ENCODE assay signal across 8 cellular contexts in the genomic region with DNA sequence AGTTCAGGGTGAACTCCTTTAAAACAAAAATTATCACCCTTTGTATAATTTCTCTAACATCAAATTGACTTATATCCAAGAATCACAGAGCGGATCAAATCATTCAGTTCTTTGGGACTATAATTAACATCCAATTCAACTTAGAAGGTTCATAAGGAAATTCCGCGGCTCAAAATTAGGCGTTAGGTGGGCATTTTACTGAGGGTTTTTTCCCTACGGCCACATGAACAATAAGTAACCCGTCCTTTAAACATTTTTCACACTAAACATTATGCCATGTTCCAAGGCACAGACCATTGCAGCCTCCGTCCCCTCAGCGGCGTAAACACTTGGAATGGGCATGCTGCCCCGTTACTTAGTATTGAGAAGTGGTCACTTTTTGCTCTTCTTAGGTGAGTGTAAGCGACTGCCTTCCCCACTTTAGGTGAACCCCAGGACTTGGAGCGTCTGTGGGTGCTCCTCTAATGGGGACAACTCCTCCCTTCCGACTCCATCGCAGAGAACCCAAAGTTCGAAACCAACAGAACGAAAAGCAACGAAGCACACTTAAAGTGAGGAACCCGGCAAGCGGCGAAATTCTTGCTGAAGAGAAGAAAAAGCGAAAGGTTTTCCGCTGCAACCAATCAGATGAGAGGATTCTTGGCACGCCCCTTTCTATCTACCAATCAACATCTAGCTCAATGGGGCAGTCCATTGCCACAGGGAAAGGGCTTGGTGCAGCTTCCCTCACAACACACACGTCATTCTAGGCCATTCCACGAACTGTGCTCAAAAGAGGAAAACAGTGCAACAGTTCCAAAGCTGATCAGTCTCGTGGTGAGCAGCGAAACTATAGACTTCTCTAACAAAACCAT. TPM values are rescaled to one million over a fixed set of nuclear protein-coding genes. Genes with fewer than 3 reads are reported as not detected.
DNase-seq lines count a peak whose midpoint lies in the region; ATAC-seq and TF ChIP-seq lines count a peak whose summit lies in the region.

No MANE protein-coding gene starts in this region.

- H3K36me3 Mint-ChIP-seq in activated CD4-positive, alpha-beta T cell treated with anti-CD3 and anti-CD28 coated beads for 36 hours (ENCODE audit: low read depth): no peaks in the 10 kb centered on the region
- H3K36me3 Mint-ChIP-seq in dendritic cell treated with granulocyte-macrophage colony-stimulating factor and Interleukin-4, amounts not matched to agents 40 ng/mL and 50 ng/mL, for 4 days (ENCODE audit: low read depth): peaks cover 20% of the 10 kb centered on the region

- CTCF ChIA-PET in activated CD4-positive, alpha-beta T cell treated with anti-CD3 and anti-CD28 coated beads for 36 hours (lab: Charles Lee): interaction anchor here (0.7 to 1.2 kb wide), 8 partner anchors 10 to 1273 kb away, joined by 3 to 6 read pairs (median 4); a partner anchor contains a TSS

- no peaks in the 10 kb centered on the region for H3K27me3 ChIP-seq in BE2C

- DNase-seq in BE2C (peak; percentile 89), GM19238 (ENCODE audit: insufficient read length, low spot score) (peak; percentile 72), NCI-H510A (lab: John Stamatoyannopoulos, UW) (peak; percentile 82), left lobe of liver (ENCODE audit: low spot score) (peak; percentile 91)
- DNase-seq in activated CD4-positive, alpha-beta T cell treated with anti-CD3 and anti-CD28 coated beads for 36 hours: peak; percentile 88
- peak; percentile 83 for DNase-seq in stimulated activated CD4-positive, alpha-beta T cell treated with anti-CD3 and anti-CD28 coated beads, Interleukin-2, amount 100 ng/mL, for 4 hours (ENCODE audit: low read depth)

- peak overlapping the region; percentile 94 for H3K4me3 ChIP-seq in BE2C (ENCODE audit: low read depth, low read length)

- H3K36me3 ChIP-seq in BE2C: no peaks in the 10 kb centered on the region; the same call in 1 of the 2 replicates

- POLR2A ChIA-PET in activated CD4-positive, alpha-beta T cell treated with anti-CD3 and anti-CD28 coated beads for 36 hours (lab: Charles Lee): interaction anchor here (1.0 to 1.5 kb wide), 5 partner anchors 11 to 945 kb away, joined by 3 to 5 read pairs (median 4); a partner anchor contains a TSS

- no peaks in the 10 kb centered on the region for H3K4me1 ChIP-seq in BE2C

- peak; percentile 69 for ATAC-seq in HG03439 (IDR thresholded peaks at IDR 0.05; ENCODE audit: unreplicated experiment)
- ATAC-seq in activated CD4-positive, alpha-beta T cell treated with anti-CD3 and anti-CD28 coated beads for 36 hours: peak; percentile 75
- peak; percentile 80 for ATAC-seq in left lobe of liver

- peak overlapping the region; percentile 100 for H3K27ac Mint-ChIP-seq in activated CD4-positive, alpha-beta T cell treated with anti-CD3 and anti-CD28 coated beads for 36 hours
- peak overlapping the region; percentile 98 for H3K27ac Mint-ChIP-seq in dendritic cell treated with granulocyte-macrophage colony-stimulating factor and Interleukin-4, amounts not matched to agents 40 ng/mL and 50 ng/mL, for 4 days

- no peak for TF ChIP-seq CTCF in BE2C (IDR thresholded peaks at IDR 0.05; ENCODE audit: low read depth, low read length)

- no peaks in the 10 kb centered on the region for H3K9me3 Mint-ChIP-seq in activated CD4-positive, alpha-beta T cell treated with anti-CD3 and anti-CD28 coated beads for 36 hours (ENCODE audit: low read depth)
- no peaks in the 10 kb centered on the region for H3K9me3 Mint-ChIP-seq in dendritic cell treated with granulocyte-macrophage colony-stimulating factor and Interleukin-4, amounts not matched to agents 40 ng/mL and 50 ng/mL, for 4 days

- H3K4me1 Mint-ChIP-seq in activated CD4-positive, alpha-beta T cell treated with anti-CD3 and anti-CD28 coated beads for 36 hours: peaks cover 34% of the 10 kb centered on the region
- peaks cover 34% of the 10 kb centered on the region for H3K4me1 Mint-ChIP-seq in dendritic cell treated with granulocyte-macrophage colony-stimulating factor and Interleukin-4, amounts not matched to agents 40 ng/mL and 50 ng/mL, for 4 days (ENCODE audit: low read depth)

- peaks cover 2% of the 10 kb centered on the region for H3K27me3 Mint-ChIP-seq in activated CD4-positive, alpha-beta T cell treated with anti-CD3 and anti-CD28 coated beads for 36 hours
- no peaks in the 10 kb centered on the region for H3K27me3 Mint-ChIP-seq in dendritic cell treated with granulocyte-macrophage colony-stimulating factor and Interleukin-4, amounts not matched to agents 40 ng/mL and 50 ng/mL, for 4 days

- intact Hi-C loops in activated CD4-positive, alpha-beta T cell treated with anti-CD3 and anti-CD28 coated beads for 36 hours (cut with DNase I, micrococcal nuclease): loop anchor here (1.0 to 10.0 kb wide), 19 partner anchors 55 to 1627 kb away; a partner anchor contains a TSS
- intact Hi-C loops in dendritic cell treated with granulocyte-macrophage colony-stimulating factor and Interleukin-4, amounts not matched to agents 40 ng/mL and 50 ng/mL, for 4 days (cut with micrococcal nuclease): loop anchor here (5.0 kb wide), 1 partner anchor 750 kb away; a partner anchor contains a TSS

- no peaks in the 10 kb centered on the region for H3K9me3 ChIP-seq in BE2C

- peak overlapping the region; percentile 87 for H3K4me3 Mint-ChIP-seq in activated CD4-positive, alpha-beta T cell treated with anti-CD3 and anti-CD28 coated beads for 36 hours
- H3K4me3 Mint-ChIP-seq in dendritic cell treated with granulocyte-macrophage colony-stimulating factor and Interleukin-4, amounts not matched to agents 40 ng/mL and 50 ng/mL, for 4 days: peak overlapping the region; percentile 93

RNA-seq across cellular contexts. Expression of a gene that starts 0.9 kb away (rescaled TPM):
- 18.5 TPM for polyA plus RNA-seq in BE2C (2012; ENCODE audit: insufficient read depth, insufficient read length, low read depth)
- total RNA-seq in activated CD4-positive, alpha-beta T cell treated with anti-CD3 and anti-CD28 coated beads for 36 hours: 10 to 100 TPM; 22.1 to 23.8 TPM
- 6.1 TPM for total RNA-seq in left lobe of liver

Comparison
In these comparisons a context has a peak if more than half of its experiments do, and no peak if none do; other contexts are left out.
1. Peak in every context shown above with its lines: DNase-seq, ATAC-seq and H3K4me3 ChIP-seq.